In genomic region chr6:3390698-3391097, GRCh38 we compare ENCODE assay signal across 11 cellular contexts.
A peak's percentile ranks its signal among the peaks of the same experiment; 100 is the strongest.
DNase-seq lines count a peak whose midpoint lies in the region; ATAC-seq, FAIRE-seq and TF ChIP-seq lines count a peak whose summit lies in the region.
"Had no signal": no experiment of that assay in that cellular context is flagged by ENCODE, and none has a peak within 500 bp of the region (broad histone marks: within the 10 kb centered on the region; RNA-seq: fewer than 3 reads in every experiment).

No MANE protein-coding gene starts in this region.

- no peak for TF ChIP-seq POLR2A in sigmoid colon (IDR thresholded peaks at IDR 0.05)

- H3K36me3 ChIP-seq in sigmoid colon, result no peaks in the 10 kb centered on the region

- no peak for TF ChIP-seq CTCF in astrocyte of the cerebellum (IDR thresholded peaks at IDR 0.05; ENCODE audit: low read depth, low read length, missing control alignments)
- TF ChIP-seq CTCF in sigmoid colon (IDR thresholded peaks at IDR 0.05), result no peak

- no peak overlapping the region for H3K4me3 ChIP-seq in astrocyte of the cerebellum (ENCODE audit: low read depth, low read length)
- H3K4me3 ChIP-seq in sigmoid colon, result no peak overlapping the region

- in situ Hi-C loops in astrocyte of the cerebellum (cut with HindIII; ENCODE audit: low sequenced_read_pairs), result no loop called here

- H3K27ac ChIP-seq in sigmoid colon, result peak overlapping the region in 2 of 4 donors; percentile 0 to 62

- 18 to 73% methylated on average over 5 of the region's 5 CpGs for WGBS in sigmoid colon, 2 donors

- peaks cover 0 to under 1% (median 0%) of the 10 kb centered on the region in 4 donors for H3K4me1 ChIP-seq in sigmoid colon

- no peaks in the 10 kb centered on the region for H3K9me3 ChIP-seq in sigmoid colon

- no peak for TF ChIP-seq EP300 in sigmoid colon (IDR thresholded peaks at IDR 0.05)

- DNase-seq in EL (peak; percentile 77), astrocyte of the cerebellum (ENCODE audit: low read depth) (peak; percentile 98), left cardiac atrium (peak; percentile 85), sigmoid colon (peak; percentile 68), HTR-8/SVneo (ENCODE audit: insufficient read length, low spot score) (no peak), NCI-H524 (lab: John Stamatoyannopoulos, UW) (no peak)
- DNase-seq in stimulated activated CD4-positive, alpha-beta T cell treated with anti-CD3 and anti-CD28 coated beads, Interleukin-15, amount 100 ng/mL, for 24 hours, result no peak
- DNase-seq: COR-L47, NCI-H1436, T-cell had no signal

- no peak for FAIRE-seq in HTR-8/SVneo (lab: Jason Lieb, UNC)

- no peaks in the 10 kb centered on the region for H3K27me3 ChIP-seq in sigmoid colon

- ATAC-seq in left cardiac atrium, result peak; percentile 18 to 85
- no peak for ATAC-seq in HG02798 (IDR thresholded peaks at IDR 0.05; ENCODE audit: poor library complexity, unreplicated experiment)
- ATAC-seq: T-cell had no signal

- intact Hi-C loops in left cardiac atrium (cut with DNase I), result no loop called here
- intact Hi-C loops in sigmoid colon (cut with DNase I), result no loop called here

Comparison
In these comparisons a context has a peak if more than half of its experiments do, and no peak if none do; other contexts are left out.
1. DNase-seq: peak in EL (single experiment), astrocyte of the cerebellum (single experiment), left cardiac atrium (single experiment) and sigmoid colon (single experiment); none in stimulated activated CD4-positive, alpha-beta T cell treated with anti-CD3 and anti-CD28 coated beads, Interleukin-15, amount 100 ng/mL, for 24 hours (single experiment), HTR-8/SVneo (single experiment) and NCI-H524 (0 of 2).